Comparison of ENCODE assay signal across 26 cellular contexts in the genomic region with DNA sequence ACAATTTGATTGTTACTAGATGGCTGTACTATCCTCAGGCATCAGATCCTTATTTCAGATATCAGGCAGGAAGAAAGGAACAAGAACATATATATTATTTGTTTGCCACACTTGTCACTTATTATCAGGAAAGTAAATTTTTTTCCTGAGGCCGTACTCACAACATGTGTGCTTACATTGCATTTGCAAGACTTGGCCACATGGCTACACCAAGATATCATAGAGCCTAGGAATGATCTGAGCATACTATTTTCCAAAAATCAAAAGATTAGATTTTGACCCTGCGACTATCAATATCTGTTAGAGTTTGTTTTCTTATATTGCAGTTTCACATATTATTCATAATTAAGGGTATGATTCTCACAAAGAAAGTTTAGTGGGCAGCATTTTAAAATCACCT.
DNase-seq lines count a peak whose midpoint lies in the region; ATAC-seq, FAIRE-seq and TF ChIP-seq lines count a peak whose summit lies in the region.
"Had no signal": no experiment of that assay in that cellular context is flagged by ENCODE, and none has a peak within 500 bp of the region (broad histone marks: within the 10 kb centered on the region; RNA-seq: fewer than 3 reads in every experiment).

No MANE protein-coding gene starts in this region.

- H3K27ac Mint-ChIP-seq in activated naive CD8-positive, alpha-beta T cell treated with anti-CD3 and anti-CD28 coated beads, Interleukin-2, amount 50 U/mL, for 24 hours = no peak overlapping the region
- H3K27ac Mint-ChIP-seq: activated CD4-positive, alpha-beta memory T cell treated with anti-CD3 and anti-CD28 coated beads, Interleukin-2, amount 10 ng/mL, durations not matched to agents 7 days and 5 days; activated naive CD8-positive, alpha-beta T cell; activated T-helper 2 cell treated with anti-CD3 and anti-CD28 coated beads, Interferon-gamma antibody, Interleukin-2, Interleukin-4, amounts not matched to agents 10 μg/mL and 5 μg/mL and 100 μg/mL, durations not matched to agents 14 hours and 24 hours and 36 hours; progenitor cell of endocrine pancreas; stimulated activated naive CD8-positive, alpha-beta T cell treated with anti-CD3 and anti-CD28 coated beads, Interleukin-15, amount 100 ng/mL, for 72 hours had no signal

- H3K4me1 ChIP-seq in K562 (replicated peaks in 1 of 2; ENCODE audit: control insufficient read depth in 2 of 2, insufficient read depth in 2 of 2, low read length in 2 of 2) = no peaks in the 10 kb centered on the region
- H3K4me1 ChIP-seq in hepatocyte (ENCODE audit: insufficient read depth) = no peaks in the 10 kb centered on the region
- H3K4me1 ChIP-seq: gastrocnemius medialis, sigmoid colon, thyroid gland had no signal

- TF ChIP-seq CTCF in K562 (IDR thresholded peaks at IDR 0.05 in 2 of 3, conservative IDR thresholded peaks at IDR 0.05 in 1 of 3; ENCODE audit: insufficient read depth in 2 of 3, low read depth in 1 of 3, low read length in 3 of 3) (no peak; a peak in 1 of 6 replicates), hepatocyte (IDR thresholded peaks at IDR 0.05; ENCODE audit: poor library complexity) (peak; percentile 22)

- H3K36me3 ChIP-seq in K562 (ENCODE audit: control insufficient read depth, insufficient read depth, low read length) (no peaks in the 10 kb centered on the region), hepatocyte (replicated peaks; ENCODE audit: insufficient read depth, low read depth) (no peaks in the 10 kb centered on the region)
- H3K36me3 ChIP-seq: gastrocnemius medialis, neutrophil, sigmoid colon, thyroid gland had no signal

- H3K4me1 Mint-ChIP-seq in activated naive CD8-positive, alpha-beta T cell treated with anti-CD3 and anti-CD28 coated beads, Interleukin-2, amount 50 U/mL, for 24 hours = no peaks in the 10 kb centered on the region
- H3K4me1 Mint-ChIP-seq: activated CD4-positive, alpha-beta memory T cell treated with anti-CD3 and anti-CD28 coated beads, Interleukin-2, amount 10 ng/mL, durations not matched to agents 7 days and 5 days; stimulated activated naive CD8-positive, alpha-beta T cell treated with anti-CD3 and anti-CD28 coated beads, Interleukin-15, amount 100 ng/mL, for 72 hours had no signal

- intact Hi-C loops in K562 (cut with micrococcal nuclease) = no loop called here

- H3K4me3 ChIP-seq in K562 (no peak overlapping the region), hepatocyte (no peak overlapping the region)
- H3K4me3 ChIP-seq: gastrocnemius medialis, mucosa of descending colon, sigmoid colon, thyroid gland had no signal

- H4K20me1 ChIP-seq in K562 (replicated peaks; ENCODE audit: control insufficient read depth, insufficient read depth, low read length) = no peaks in the 10 kb centered on the region
- H4K20me1 ChIP-seq in hepatocyte (ENCODE audit: insufficient read depth, poor library complexity, severe bottlenecking) = no peaks in the 10 kb centered on the region

- H3K4me2 ChIP-seq in K562 (ENCODE audit: insufficient read depth, low read length) (no peak overlapping the region), hepatocyte (no peak overlapping the region)

- no peak overlapping the region for H3K27ac ChIP-seq in K562 (ENCODE audit: extremely low read depth, low read depth, low read length)
- no peak overlapping the region for H3K27ac ChIP-seq in hepatocyte
- H3K27ac ChIP-seq: gastrocnemius medialis, neutrophil, sigmoid colon, thyroid gland had no signal

- POLR2A ChIA-PET in K562 (lab: Yijun Ruan, JAX) = interaction anchor here (0.6 kb wide), 1 partner anchor 368 kb away, joined by 3 read pairs; no protein-coding TSS in a partner anchor

- in situ Hi-C loops in K562 (cut with MboI) = no loop called here

- no peaks in the 10 kb centered on the region for H3K79me2 ChIP-seq in K562 (ENCODE audit: control insufficient read depth, insufficient read depth, low read length)
- H3K79me2 ChIP-seq in hepatocyte = no peaks in the 10 kb centered on the region

- H3K9me3 Mint-ChIP-seq in activated naive CD8-positive, alpha-beta T cell treated with anti-CD3 and anti-CD28 coated beads, Interleukin-2, amount 50 U/mL, for 24 hours = peaks cover 5% of the 10 kb centered on the region
- H3K9me3 Mint-ChIP-seq: activated CD4-positive, alpha-beta memory T cell treated with anti-CD3 and anti-CD28 coated beads, Interleukin-2, amount 10 ng/mL, durations not matched to agents 7 days and 5 days; activated T-helper 2 cell treated with anti-CD3 and anti-CD28 coated beads, Interferon-gamma antibody, Interleukin-2, Interleukin-4, amounts not matched to agents 10 μg/mL and 5 μg/mL and 100 μg/mL, durations not matched to agents 14 hours and 24 hours and 36 hours; stimulated activated naive CD8-positive, alpha-beta T cell treated with anti-CD3 and anti-CD28 coated beads, Interleukin-15, amount 100 ng/mL, for 72 hours had no signal

- CTCF ChIA-PET in K562 (lab: Yijun Ruan, JAX; ENCODE audit: low intra/inter-chr PET ratio) = no interaction called here

- FAIRE-seq in K562 (lab: Jason Lieb, UNC) = no peak
- FAIRE-seq: astrocyte, GM18507 had no signal

- DNase-seq in ELR (ENCODE audit: low read depth) (peak; percentile 10), NCI-H69 (lab: John Stamatoyannopoulos, UW) (peak; percentile 36), K562 (ENCODE audit: extremely low read depth in 1 of 4, low spot score in 3 of 4) (peak in 1 of 4 experiments; percentile 8), hepatocyte (ENCODE audit: low spot score) (no peak)
- DNase-seq in stimulated activated CD8-positive, alpha-beta memory T cell treated with anti-CD3 and anti-CD28 coated beads, Interleukin-4, amount 100 ng/mL, for 48 hours = no peak
- DNase-seq in activated naive CD8-positive, alpha-beta T cell treated with anti-CD3 and anti-CD28 coated beads, Interleukin-2, amount 50 U/mL, for 24 hours = no peak
- DNase-seq: activated CD4-positive, alpha-beta memory T cell treated with anti-CD3 and anti-CD28 coated beads, Interleukin-2, amount 10 ng/mL, durations not matched to agents 7 days and 5 days; erythroblast; gastrocnemius medialis; islet precursor cell; mucosa of descending colon; NCI-H1436 treated with DMSO at 0.1 percent for 48 hours; NCI-H226; NCI-H82; SHP77; sigmoid colon; stimulated activated naive CD8-positive, alpha-beta T cell treated with anti-CD3 and anti-CD28 coated beads, Interleukin-15, amount 100 ng/mL, for 72 hours; thyroid gland had no signal

- no TSS peak for BruUV-seq in K562 (replicated peaks; lab: Mats Ljungman, UMichigan)

- no peak for TF ChIP-seq POLR2A in K562 (conservative IDR thresholded peaks at IDR 0.05)

- H3K9me3 ChIP-seq in K562 (replicated peaks; ENCODE audit: control insufficient read depth, insufficient read depth, low read depth, low read length) = no peaks in the 10 kb centered on the region
- no peaks in the 10 kb centered on the region for H3K9me3 ChIP-seq in hepatocyte (ENCODE audit: low read depth)
- H3K9me3 ChIP-seq: gastrocnemius medialis, mucosa of descending colon, neutrophil, sigmoid colon, thyroid gland had no signal

- H3K9me2 ChIP-seq in hepatocyte (replicated peaks; ENCODE audit: insufficient read depth) = no peaks in the 10 kb centered on the region

- 8% methylated on average over 2 of the region's 2 CpGs for WGBS in K562 (ENCODE audit: insufficient coverage, low coverage, missing lambda C conversion rate)
- 86% methylated on average over 2 of the region's 2 CpGs for WGBS in hepatocyte (ENCODE audit: low lambda C conversion rate, missing lambda C conversion rate)

- no peak for TF ChIP-seq EP300 in K562 (IDR thresholded peaks at IDR 0.05; ENCODE audit: low read length)

- H2AFZ ChIP-seq in K562 (ENCODE audit: low read depth, low read length) (0 out of 2 replicates have a peak overlapping the region, but pooled peaks have one; percentile 9), hepatocyte (no peak overlapping the region)

- no peaks in the 10 kb centered on the region for H3K36me3 Mint-ChIP-seq in activated naive CD8-positive, alpha-beta T cell treated with anti-CD3 and anti-CD28 coated beads, Interleukin-2, amount 50 U/mL, for 24 hours (ENCODE audit: low read depth)
- H3K36me3 Mint-ChIP-seq: activated naive CD8-positive, alpha-beta T cell had no signal

- H3K27me3 Mint-ChIP-seq in activated naive CD8-positive, alpha-beta T cell treated with anti-CD3 and anti-CD28 coated beads, Interleukin-2, amount 50 U/mL, for 24 hours = no peaks in the 10 kb centered on the region
- H3K27me3 Mint-ChIP-seq: activated CD4-positive, alpha-beta memory T cell treated with anti-CD3 and anti-CD28 coated beads, Interleukin-2, amount 10 ng/mL, durations not matched to agents 7 days and 5 days; activated naive CD8-positive, alpha-beta T cell; progenitor cell of endocrine pancreas; stimulated activated naive CD8-positive, alpha-beta T cell treated with anti-CD3 and anti-CD28 coated beads, Interleukin-15, amount 100 ng/mL, for 72 hours had no signal

- H3K4me3 Mint-ChIP-seq in activated naive CD8-positive, alpha-beta T cell treated with anti-CD3 and anti-CD28 coated beads, Interleukin-2, amount 50 U/mL, for 24 hours = no peak overlapping the region
- H3K4me3 Mint-ChIP-seq: activated CD4-positive, alpha-beta memory T cell treated with anti-CD3 and anti-CD28 coated beads, Interleukin-2, amount 10 ng/mL, durations not matched to agents 7 days and 5 days; activated naive CD8-positive, alpha-beta T cell; stimulated activated naive CD8-positive, alpha-beta T cell treated with anti-CD3 and anti-CD28 coated beads, Interleukin-15, amount 100 ng/mL, for 72 hours had no signal

- H3K9ac ChIP-seq in K562 (ENCODE audit: insufficient read depth in 1 of 2, low read depth in 2 of 2, low read length in 2 of 2) = no peak overlapping the region; a peak in 1 of 4 replicates

- no peaks in the 10 kb centered on the region for H3K27me3 ChIP-seq in K562 (ENCODE audit: control insufficient read depth in 2 of 2, insufficient read depth in 2 of 2, low read length in 2 of 2)
- no peaks in the 10 kb centered on the region for H3K27me3 ChIP-seq in hepatocyte
- H3K27me3 ChIP-seq: gastrocnemius medialis, neutrophil, sigmoid colon, thyroid gland had no signal

- peak; percentile 32 to 60 for TF ChIP-seq RAD21 in K562 (CRISPR knock-in tag; conservative IDR thresholded peaks at IDR 0.05 in 1 of 2, IDR thresholded peaks at IDR 0.05 in 1 of 2)

- ATAC-seq in K562 = peak; percentile 81
- ATAC-seq in HG03432 (IDR thresholded peaks at IDR 0.05; ENCODE audit: unreplicated experiment) = no peak
- ATAC-seq in activated naive CD8-positive, alpha-beta T cell treated with anti-CD3 and anti-CD28 coated beads, Interleukin-2, amount 50 U/mL, for 24 hours = no peak
- ATAC-seq: activated CD4-positive, CD25-positive, alpha-beta regulatory T cell treated with anti-CD3 and anti-CD28 coated beads, Interleukin-2, amount 50 U/mL, for 24 hours; gastrocnemius medialis; mucosa of descending colon; stimulated activated naive CD8-positive, alpha-beta T cell treated with anti-CD3 and anti-CD28 coated beads, Interleukin-15, amount 100 ng/mL, for 72 hours had no signal

- H3K9me1 ChIP-seq in K562 (ENCODE audit: control insufficient read depth, insufficient read depth, low read length) = no peaks in the 10 kb centered on the region

Comparison
In these comparisons a context has a peak if more than half of its experiments do, and no peak if none do; other contexts are left out.
1. DNase-seq: peak in ELR (single experiment) and NCI-H69 (single experiment); none in hepatocyte (single experiment), stimulated activated CD8-positive, alpha-beta memory T cell treated with anti-CD3 and anti-CD28 coated beads, Interleukin-4, amount 100 ng/mL, for 48 hours (single experiment) and activated naive CD8-positive, alpha-beta T cell treated with anti-CD3 and anti-CD28 coated beads, Interleukin-2, amount 50 U/mL, for 24 hours (single experiment).